ENCODE assay signal across 1 cellular context in genomic region chr7:29320577-29320976, GRCh38.
TF ChIP-seq lines count a peak whose summit lies in the region.

No MANE protein-coding gene starts in this region.

TF ChIP-seq in H1, 55 proteins besides CTCF, POLR2A, EP300 and RAD21 (continued from another document):
- TF ChIP-seq, protein P1, sequence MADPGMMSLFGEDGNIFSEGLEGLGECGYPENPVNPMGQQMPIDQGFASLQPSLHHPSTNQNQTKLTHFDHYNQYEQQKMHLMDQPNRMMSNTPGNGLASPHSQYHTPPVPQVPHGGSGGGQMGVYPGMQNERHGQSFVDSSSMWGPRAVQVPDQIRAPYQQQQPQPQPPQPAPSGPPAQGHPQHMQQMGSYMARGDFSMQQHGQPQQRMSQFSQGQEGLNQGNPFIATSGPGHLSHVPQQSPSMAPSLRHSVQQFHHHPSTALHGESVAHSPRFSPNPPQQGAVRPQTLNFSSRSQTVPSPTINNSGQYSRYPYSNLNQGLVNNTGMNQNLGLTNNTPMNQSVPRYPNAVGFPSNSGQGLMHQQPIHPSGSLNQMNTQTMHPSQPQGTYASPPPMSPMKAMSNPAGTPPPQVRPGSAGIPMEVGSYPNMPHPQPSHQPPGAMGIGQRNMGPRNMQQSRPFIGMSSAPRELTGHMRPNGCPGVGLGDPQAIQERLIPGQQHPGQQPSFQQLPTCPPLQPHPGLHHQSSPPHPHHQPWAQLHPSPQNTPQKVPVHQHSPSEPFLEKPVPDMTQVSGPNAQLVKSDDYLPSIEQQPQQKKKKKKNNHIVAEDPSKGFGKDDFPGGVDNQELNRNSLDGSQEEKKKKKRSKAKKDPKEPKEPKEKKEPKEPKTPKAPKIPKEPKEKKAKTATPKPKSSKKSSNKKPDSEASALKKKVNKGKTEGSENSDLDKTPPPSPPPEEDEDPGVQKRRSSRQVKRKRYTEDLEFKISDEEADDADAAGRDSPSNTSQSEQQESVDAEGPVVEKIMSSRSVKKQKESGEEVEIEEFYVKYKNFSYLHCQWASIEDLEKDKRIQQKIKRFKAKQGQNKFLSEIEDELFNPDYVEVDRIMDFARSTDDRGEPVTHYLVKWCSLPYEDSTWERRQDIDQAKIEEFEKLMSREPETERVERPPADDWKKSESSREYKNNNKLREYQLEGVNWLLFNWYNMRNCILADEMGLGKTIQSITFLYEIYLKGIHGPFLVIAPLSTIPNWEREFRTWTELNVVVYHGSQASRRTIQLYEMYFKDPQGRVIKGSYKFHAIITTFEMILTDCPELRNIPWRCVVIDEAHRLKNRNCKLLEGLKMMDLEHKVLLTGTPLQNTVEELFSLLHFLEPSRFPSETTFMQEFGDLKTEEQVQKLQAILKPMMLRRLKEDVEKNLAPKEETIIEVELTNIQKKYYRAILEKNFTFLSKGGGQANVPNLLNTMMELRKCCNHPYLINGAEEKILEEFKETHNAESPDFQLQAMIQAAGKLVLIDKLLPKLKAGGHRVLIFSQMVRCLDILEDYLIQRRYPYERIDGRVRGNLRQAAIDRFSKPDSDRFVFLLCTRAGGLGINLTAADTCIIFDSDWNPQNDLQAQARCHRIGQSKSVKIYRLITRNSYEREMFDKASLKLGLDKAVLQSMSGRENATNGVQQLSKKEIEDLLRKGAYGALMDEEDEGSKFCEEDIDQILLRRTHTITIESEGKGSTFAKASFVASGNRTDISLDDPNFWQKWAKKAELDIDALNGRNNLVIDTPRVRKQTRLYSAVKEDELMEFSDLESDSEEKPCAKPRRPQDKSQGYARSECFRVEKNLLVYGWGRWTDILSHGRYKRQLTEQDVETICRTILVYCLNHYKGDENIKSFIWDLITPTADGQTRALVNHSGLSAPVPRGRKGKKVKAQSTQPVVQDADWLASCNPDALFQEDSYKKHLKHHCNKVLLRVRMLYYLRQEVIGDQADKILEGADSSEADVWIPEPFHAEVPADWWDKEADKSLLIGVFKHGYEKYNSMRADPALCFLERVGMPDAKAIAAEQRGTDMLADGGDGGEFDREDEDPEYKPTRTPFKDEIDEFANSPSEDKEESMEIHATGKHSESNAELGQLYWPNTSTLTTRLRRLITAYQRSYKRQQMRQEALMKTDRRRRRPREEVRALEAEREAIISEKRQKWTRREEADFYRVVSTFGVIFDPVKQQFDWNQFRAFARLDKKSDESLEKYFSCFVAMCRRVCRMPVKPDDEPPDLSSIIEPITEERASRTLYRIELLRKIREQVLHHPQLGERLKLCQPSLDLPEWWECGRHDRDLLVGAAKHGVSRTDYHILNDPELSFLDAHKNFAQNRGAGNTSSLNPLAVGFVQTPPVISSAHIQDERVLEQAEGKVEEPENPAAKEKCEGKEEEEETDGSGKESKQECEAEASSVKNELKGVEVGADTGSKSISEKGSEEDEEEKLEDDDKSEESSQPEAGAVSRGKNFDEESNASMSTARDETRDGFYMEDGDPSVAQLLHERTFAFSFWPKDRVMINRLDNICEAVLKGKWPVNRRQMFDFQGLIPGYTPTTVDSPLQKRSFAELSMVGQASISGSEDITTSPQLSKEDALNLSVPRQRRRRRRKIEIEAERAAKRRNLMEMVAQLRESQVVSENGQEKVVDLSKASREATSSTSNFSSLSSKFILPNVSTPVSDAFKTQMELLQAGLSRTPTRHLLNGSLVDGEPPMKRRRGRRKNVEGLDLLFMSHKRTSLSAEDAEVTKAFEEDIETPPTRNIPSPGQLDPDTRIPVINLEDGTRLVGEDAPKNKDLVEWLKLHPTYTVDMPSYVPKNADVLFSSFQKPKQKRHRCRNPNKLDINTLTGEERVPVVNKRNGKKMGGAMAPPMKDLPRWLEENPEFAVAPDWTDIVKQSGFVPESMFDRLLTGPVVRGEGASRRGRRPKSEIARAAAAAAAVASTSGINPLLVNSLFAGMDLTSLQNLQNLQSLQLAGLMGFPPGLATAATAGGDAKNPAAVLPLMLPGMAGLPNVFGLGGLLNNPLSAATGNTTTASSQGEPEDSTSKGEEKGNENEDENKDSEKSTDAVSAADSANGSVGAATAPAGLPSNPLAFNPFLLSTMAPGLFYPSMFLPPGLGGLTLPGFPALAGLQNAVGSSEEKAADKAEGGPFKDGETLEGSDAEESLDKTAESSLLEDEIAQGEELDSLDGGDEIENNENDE (IDR thresholded peaks at IDR 0.05; ENCODE audit: insufficient replicate concordance, low read length), result no peak
- no peak for TF ChIP-seq SIN3A (conservative IDR thresholded peaks at IDR 0.05 in 1 of 2, IDR thresholded peaks at IDR 0.05 in 1 of 2; ENCODE audit: low read depth in 1 of 2, low read length in 2 of 2)
- no peak for TF ChIP-seq GTF2F1 (IDR thresholded peaks at IDR 0.05; ENCODE audit: borderline replicate concordance, low read depth, low read length)
- no peak for TF ChIP-seq BACH1 (IDR thresholded peaks at IDR 0.05; ENCODE audit: low read length)
- no peak for TF ChIP-seq CHD2 (IDR thresholded peaks at IDR 0.05; ENCODE audit: low read length)
- TF ChIP-seq TBP (IDR thresholded peaks at IDR 0.05; ENCODE audit: low read depth, low read length), result no peak
